In genomic region chr15:48330045-48330840, GRCh38 we compare ENCODE assay signal across 8 cellular contexts. TPM values are rescaled to one million over a fixed set of nuclear protein-coding genes. Genes with fewer than 3 reads are reported as not detected.
DNase-seq lines count a peak whose midpoint lies in the region; TF ChIP-seq lines count a peak whose summit lies in the region.

No MANE protein-coding gene starts in this region.

- POLR2A ChIA-PET in BJ (lab: Charles Lee) = interaction anchor here (0.6 kb wide), 1 partner anchor 613 kb away, joined by 4 read pairs; the partner anchor contains the start of gene SEMA6D

- H3K9ac ChIP-seq in mucosa of rectum (ENCODE audit: low read depth in 1 of 2, low read length in 2 of 2) = peak overlapping the region; percentile 74 to 92

- no peaks in the 10 kb centered on the region for H3K27me3 ChIP-seq in BJ (ENCODE audit: control insufficient read depth, insufficient read depth, low read length)
- no peaks in the 10 kb centered on the region for H3K27me3 ChIP-seq in mucosa of rectum (ENCODE audit: control insufficient read depth in 2 of 2, insufficient read depth in 2 of 2, low read length in 2 of 2)

- H3K36me3 ChIP-seq in BJ (ENCODE audit: control insufficient read depth, insufficient read depth, low read length) (peaks cover 1% of the 10 kb centered on the region; the same call in 1 of the 2 replicates), mucosa of rectum (ENCODE audit: control insufficient read depth in 2 of 2, insufficient read depth in 2 of 2, low read length in 2 of 2) (peaks cover 0 to 5% of the 10 kb centered on the region in 2 donors)

- H3K9me3 ChIP-seq in mucosa of rectum (ENCODE audit: control insufficient read depth in 2 of 2, low read length in 2 of 2) = no peaks in the 10 kb centered on the region

- DNase-seq in BJ (ENCODE audit: low read depth) = no peak
- DNase-seq in LNCaP clone FGC (ENCODE audit: low read depth) = no peak
- peak; percentile 2 for DNase-seq in cerebellum (ENCODE audit: low spot score)
- DNase-seq in effector CD4-positive, alpha-beta T cell = no peak
- DNase-seq in hepatic stellate cell (ENCODE audit: low spot score) = no peak
- no peak for DNase-seq in activated CD4-positive, CD25-positive, alpha-beta regulatory T cell treated with anti-CD3 and anti-CD28 coated beads, Interleukin-2, amount 50 U/mL, for 72 hours
- DNase-seq in NCI-H2029 treated with DMSO at 0.1 percent for 48 hours (lab: John Stamatoyannopoulos, UW) = no peak

- H3K4me1 ChIP-seq in mucosa of rectum (ENCODE audit: control insufficient read depth in 2 of 2, insufficient read depth in 2 of 2, low read length in 2 of 2) = peaks cover 5 to 13% of the 10 kb centered on the region in 2 donors

- CTCF ChIA-PET in BJ (lab: Yijun Ruan, JAX) = interaction anchor here (0.6 kb wide), 1 partner anchor 44 kb away, joined by 3 read pairs; no protein-coding TSS in a partner anchor

- H3K4me3 ChIP-seq in BJ (ENCODE audit: low read depth, low read length) (peak overlapping the region; percentile 93), LNCaP clone FGC (ENCODE audit: low read depth, low read length) (peak overlapping the region; percentile 82), mucosa of rectum (ENCODE audit: low read length in 2 of 2) (peak overlapping the region; percentile 81 to 87)

- no peak for TF ChIP-seq CTCF in BJ (IDR thresholded peaks at IDR 0.05; ENCODE audit: insufficient read depth, low read depth, low read length)
- no peak for TF ChIP-seq CTCF in LNCaP clone FGC (IDR thresholded peaks at IDR 0.05; ENCODE audit: control insufficient read depth, extremely low read depth, insufficient read depth)

- H3K27ac ChIP-seq in mucosa of rectum (ENCODE audit: low read depth in 2 of 2, low read length in 2 of 2) = peak overlapping the region; percentile 94 to 96

RNA-seq across cellular contexts. Expression of gene DUT, which starts 1.0 kb away (rescaled TPM):
- 49.0 and 49.3 TPM in 2 replicates for polyA plus RNA-seq in BJ (2011; rRNA removed)
- polyA minus RNA-seq in BJ (2011; rRNA and poly(A)+ RNA removed) = 4.3 and 6.6 TPM in 2 replicates
- total RNA-seq in cerebellum = 51.0 TPM
